Comparison of ENCODE assay signal across 8 cellular contexts in genomic region chr12:47222960-47223847, GRCh38.
A peak's percentile ranks its signal among the peaks of the same experiment; 100 is the strongest.
DNase-seq lines count a peak whose midpoint lies in the region; ATAC-seq lines count a peak whose summit lies in the region.

No MANE protein-coding gene starts in this region.

- peak overlapping the region; percentile 38 for H3K4me3 ChIP-seq in iPS-15b (ENCODE audit: low read depth, low read length)

- no peaks in the 10 kb centered on the region for H3K36me3 ChIP-seq in iPS-15b (ENCODE audit: control insufficient read depth, insufficient read depth, low read length)

- H3K4me1 ChIP-seq in iPS-15b (ENCODE audit: control insufficient read depth, insufficient read depth, low read length): peaks cover 24% of the 10 kb centered on the region

- intact Hi-C loops in activated T-helper 1 cell treated with anti-CD3 and anti-CD28 coated beads, Interleukin-12 subunit alpha, Interleukin-12 subunit beta, Interleukin-2, Interleukin-4 antibody, amounts not matched to agents 30 ng/mL and 10 ng/mL and 1 ng/mL, durations not matched to agents 14 hours and 24 hours and 36 hours (cut with micrococcal nuclease): no loop called here

- H3K4me1 Mint-ChIP-seq in activated T-helper 1 cell treated with anti-CD3 and anti-CD28 coated beads, Interleukin-12 subunit alpha, Interleukin-12 subunit beta, Interleukin-2, Interleukin-4 antibody, amounts not matched to agents 30 ng/mL and 10 ng/mL and 1 ng/mL, durations not matched to agents 14 hours and 24 hours and 36 hours (ENCODE audit: low read depth): peaks cover 66% of the 10 kb centered on the region

- H3K9me3 ChIP-seq in iPS-15b (ENCODE audit: control insufficient read depth, insufficient read depth, low read length): no peaks in the 10 kb centered on the region

- peak overlapping the region; percentile 56 for H3K9ac ChIP-seq in iPS-15b (ENCODE audit: low read depth, low read length)

- H3K4me3 Mint-ChIP-seq in activated T-helper 1 cell treated with anti-CD3 and anti-CD28 coated beads, Interleukin-12 subunit alpha, Interleukin-12 subunit beta, Interleukin-2, Interleukin-4 antibody, amounts not matched to agents 30 ng/mL and 10 ng/mL and 1 ng/mL, durations not matched to agents 14 hours and 24 hours and 36 hours: peak overlapping the region; percentile 84

- H3K27me3 Mint-ChIP-seq in activated T-helper 1 cell treated with anti-CD3 and anti-CD28 coated beads, Interleukin-12 subunit alpha, Interleukin-12 subunit beta, Interleukin-2, Interleukin-4 antibody, amounts not matched to agents 30 ng/mL and 10 ng/mL and 1 ng/mL, durations not matched to agents 14 hours and 24 hours and 36 hours (ENCODE audit: insufficient read depth): no peaks in the 10 kb centered on the region

- H3K9me3 Mint-ChIP-seq in activated T-helper 1 cell treated with anti-CD3 and anti-CD28 coated beads, Interleukin-12 subunit alpha, Interleukin-12 subunit beta, Interleukin-2, Interleukin-4 antibody, amounts not matched to agents 30 ng/mL and 10 ng/mL and 1 ng/mL, durations not matched to agents 14 hours and 24 hours and 36 hours: no peaks in the 10 kb centered on the region

- peaks cover 56% of the 10 kb centered on the region for H3K36me3 Mint-ChIP-seq in activated T-helper 1 cell treated with anti-CD3 and anti-CD28 coated beads, Interleukin-12 subunit alpha, Interleukin-12 subunit beta, Interleukin-2, Interleukin-4 antibody, amounts not matched to agents 30 ng/mL and 10 ng/mL and 1 ng/mL, durations not matched to agents 14 hours and 24 hours and 36 hours (ENCODE audit: low read depth)

- peak; percentile 26 for ATAC-seq in stimulated activated naive CD8-positive, alpha-beta T cell treated with anti-CD3 and anti-CD28 coated beads, Interleukin-15, Interleukin-2, amounts not matched to agents 100 U/mL and 50 U/mL, for 24 hours

- no peaks in the 10 kb centered on the region for H3K27me3 ChIP-seq in iPS-15b (ENCODE audit: control insufficient read depth, insufficient read depth, low read length)

- peak; percentile 17 for DNase-seq in NCI-H2196 (lab: John Stamatoyannopoulos, UW; ENCODE audit: unreplicated experiment)
- no peak for DNase-seq in NCI-H2196 treated with DMSO at 0.1 percent for 48 hours (lab: John Stamatoyannopoulos, UW; ENCODE audit: unreplicated experiment)
- no peak for DNase-seq in activated T-helper 1 cell treated with anti-CD3 and anti-CD28 coated beads, Interleukin-12 subunit alpha, Interleukin-12 subunit beta, Interleukin-2, Interleukin-4 antibody, amounts not matched to agents 30 ng/mL and 10 ng/mL and 1 ng/mL, durations not matched to agents 14 hours and 24 hours and 36 hours (ENCODE audit: low spot score)
- DNase-seq in stimulated activated naive CD8-positive, alpha-beta T cell treated with anti-CD3 and anti-CD28 coated beads, Interleukin-15, Interleukin-2, amounts not matched to agents 100 U/mL and 50 U/mL, for 24 hours: peak; percentile 29
- no peak for DNase-seq in CD1c-positive myeloid dendritic cell (ENCODE audit: extremely low spot score)
- no peak for DNase-seq in foreskin melanocyte
- no peak for DNase-seq in UCSD-AML1 (lab: John Stamatoyannopoulos, UW; ENCODE audit: unreplicated experiment)

- H3K27ac Mint-ChIP-seq in activated T-helper 1 cell treated with anti-CD3 and anti-CD28 coated beads, Interleukin-12 subunit alpha, Interleukin-12 subunit beta, Interleukin-2, Interleukin-4 antibody, amounts not matched to agents 30 ng/mL and 10 ng/mL and 1 ng/mL, durations not matched to agents 14 hours and 24 hours and 36 hours: peak overlapping the region; percentile 98

Comparison
In these comparisons a context has a peak if more than half of its experiments do, and no peak if none do; other contexts are left out.
1. DNase-seq: peak in NCI-H2196 (single experiment) and stimulated activated naive CD8-positive, alpha-beta T cell treated with anti-CD3 and anti-CD28 coated beads, Interleukin-15, Interleukin-2, amounts not matched to agents 100 U/mL and 50 U/mL, for 24 hours (single experiment); none in NCI-H2196 treated with DMSO at 0.1 percent for 48 hours (single experiment), activated T-helper 1 cell treated with anti-CD3 and anti-CD28 coated beads, Interleukin-12 subunit alpha, Interleukin-12 subunit beta, Interleukin-2, Interleukin-4 antibody, amounts not matched to agents 30 ng/mL and 10 ng/mL and 1 ng/mL, durations not matched to agents 14 hours and 24 hours and 36 hours (single experiment), CD1c-positive myeloid dendritic cell (single experiment), foreskin melanocyte (single experiment) and UCSD-AML1 (single experiment).